ENCODE assay signal across 10 cellular contexts in genomic region chr5:110414360-110414759, GRCh38.
DNase-seq lines count a peak whose midpoint lies in the region; ATAC-seq, FAIRE-seq and TF ChIP-seq lines count a peak whose summit lies in the region.
"Had no signal": no experiment of that assay in that cellular context is flagged by ENCODE, and none has a peak within 500 bp of the region (broad histone marks: within the 10 kb centered on the region; RNA-seq: fewer than 3 reads in every experiment).

No MANE protein-coding gene starts in this region.

- POLR2A ChIA-PET in CD8-positive, alpha-beta T cell (lab: Charles Lee) = no interaction called here
- POLR2A ChIA-PET in HepG2 (lab: Yijun Ruan, JAX) = no interaction called here

- H3K9ac ChIP-seq in HepG2 (ENCODE audit: insufficient read depth, low read depth, low read length) = no peak overlapping the region

- no peak for TF ChIP-seq POLR2A in HepG2 (IDR thresholded peaks at IDR 0.05; ENCODE audit: insufficient read depth in 1 of 2, low read depth in 2 of 2, low read length in 2 of 2)

- BruUV-seq in HepG2 (replicated peaks; lab: Mats Ljungman, UMichigan) = no TSS peak

- no peak overlapping the region for H3K27ac Mint-ChIP-seq in CD8-positive, alpha-beta T cell
- H3K27ac Mint-ChIP-seq in mesothelial cell of epicardium = no peak overlapping the region
- no peak overlapping the region for H3K27ac Mint-ChIP-seq in stimulated activated effector memory CD8-positive, alpha-beta T cell treated with anti-CD3 and anti-CD28 coated beads, Interleukin-12 subunit alpha, Interleukin-12 subunit beta, amount 100 ng/mL, for 72 hours

- H3K4me1 ChIP-seq in CD8-positive, alpha-beta T cell (ENCODE audit: insufficient read depth, low read length) = no peaks in the 10 kb centered on the region
- no peaks in the 10 kb centered on the region for H3K4me1 ChIP-seq in HepG2 (ENCODE audit: insufficient read depth, low read length)

- H2AFZ ChIP-seq in HepG2 (ENCODE audit: low read length) = no peak overlapping the region

- no peaks in the 10 kb centered on the region for H3K79me2 ChIP-seq in HepG2 (ENCODE audit: insufficient read depth, low read length)

- TF ChIP-seq RAD21 in HepG2 (CRISPR knock-in tag; IDR thresholded peaks at IDR 0.05) = no peak

- 15% methylated on average over 2 of the region's 2 CpGs for WGBS in HepG2 (ENCODE audit: low lambda C conversion rate)

- no peak for DNase-seq in CD8-positive, alpha-beta T cell
- DNase-seq in HepG2 (ENCODE audit: low spot score) (peak; percentile 8), NCI-H2227 (lab: John Stamatoyannopoulos, UW; ENCODE audit: unreplicated experiment) (no peak), mesothelial cell of epicardium (ENCODE audit: low spot score in 2 of 2, unreplicated experiment in 2 of 2) (no peak), GM19240 (ENCODE audit: insufficient read length, low spot score) (no peak)
- DNase-seq in stimulated activated effector memory CD8-positive, alpha-beta T cell treated with anti-CD3 and anti-CD28 coated beads, Interleukin-12 subunit alpha, Interleukin-12 subunit beta, amount 100 ng/mL, for 72 hours (ENCODE audit: low spot score in 2 of 2) = no peak
- DNase-seq: activated T-cell treated with anti-CD3 and anti-CD28 coated beads, Interleukin-2, amount 50 U/mL, for 48 hours; NCI-H2081 treated with DMSO at 0.1 percent for 48 hours had no signal

- H3K36me3 Mint-ChIP-seq in CD8-positive, alpha-beta T cell = no peaks in the 10 kb centered on the region
- H3K36me3 Mint-ChIP-seq in mesothelial cell of epicardium = no peaks in the 10 kb centered on the region
- no peaks in the 10 kb centered on the region for H3K36me3 Mint-ChIP-seq in stimulated activated effector memory CD8-positive, alpha-beta T cell treated with anti-CD3 and anti-CD28 coated beads, Interleukin-12 subunit alpha, Interleukin-12 subunit beta, amount 100 ng/mL, for 72 hours

- no peaks in the 10 kb centered on the region for H3K27me3 Mint-ChIP-seq in CD8-positive, alpha-beta T cell (ENCODE audit: low read depth)
- H3K27me3 Mint-ChIP-seq in mesothelial cell of epicardium (ENCODE audit: low read depth) = peaks cover 3% of the 10 kb centered on the region

- CTCF ChIA-PET in CD8-positive, alpha-beta T cell (lab: Charles Lee) = interaction anchor here (0.7 to 1.3 kb wide), 2 partner anchors 13 to 713 kb away, joined by 3 read pairs; no protein-coding TSS in a partner anchor
- CTCF ChIA-PET in HepG2 (lab: Yijun Ruan, JAX; ENCODE audit: low intra/inter-chr PET ratio, low total read pairs) = no interaction called here

- TF ChIP-seq CTCF in CD8-positive, alpha-beta T cell (IDR thresholded peaks at IDR 0.05) = peak; percentile 18
- TF ChIP-seq CTCF in HepG2 (CRISPR knock-in tag; IDR thresholded peaks at IDR 0.05) (peak; percentile 20; the same call in 1 of the 2 replicates), mesothelial cell of epicardium (IDR thresholded peaks at IDR 0.05; ENCODE audit: unreplicated experiment) (no peak)

- intact Hi-C loops in CD8-positive, alpha-beta T cell (cut with DNase I, micrococcal nuclease) = loop anchor here (2.0 to 10.0 kb wide), 2 partner anchors 726 to 830 kb away; partner anchors contain the start of gene MAN2A1 (in 1 of the 2)
- intact Hi-C loops in HepG2 (cut with micrococcal nuclease; ENCODE audit: unreplicated experiment) = loop anchor here (10.0 kb wide), 1 partner anchor 370 kb away; no protein-coding TSS in a partner anchor

- H3K27me3 ChIP-seq in CD8-positive, alpha-beta T cell (ENCODE audit: insufficient read depth, low read length) = no peaks in the 10 kb centered on the region
- H3K27me3 ChIP-seq in HepG2 (ENCODE audit: control insufficient read depth in 1 of 2, insufficient read depth in 2 of 2, low read length in 2 of 2) = no peaks in the 10 kb centered on the region

- H4K20me1 ChIP-seq in HepG2 (ENCODE audit: insufficient read depth, low read length) = no peaks in the 10 kb centered on the region

- ATAC-seq in CD8-positive, alpha-beta T cell = no peak
- ATAC-seq in GM21526 (IDR thresholded peaks at IDR 0.05; ENCODE audit: low FRiP score, unreplicated experiment) (peak; percentile 66), SK-N-SH treated with all-trans-retinoic acid at 6 μM for 48 hours (peak; percentile 62), HepG2 (no peak)
- ATAC-seq in stimulated activated effector memory CD8-positive, alpha-beta T cell treated with anti-CD3 and anti-CD28 coated beads, Interleukin-12 subunit alpha, Interleukin-12 subunit beta, amount 100 ng/mL, for 72 hours = no peak

- no peaks in the 10 kb centered on the region for H3K36me3 ChIP-seq in CD8-positive, alpha-beta T cell (ENCODE audit: insufficient read depth, low read length)
- H3K36me3 ChIP-seq in HepG2 (replicated peaks in 1 of 2; ENCODE audit: control insufficient read depth in 1 of 2, insufficient read depth in 2 of 2, low read length in 2 of 2) = no peaks in the 10 kb centered on the region

- H3K27ac ChIP-seq in CD8-positive, alpha-beta T cell (ENCODE audit: low read depth, low read length) = no peak overlapping the region
- H3K27ac ChIP-seq in HepG2 (ENCODE audit: extremely low read length, insufficient read depth, low read length) = no peak overlapping the region

- H3K4me1 Mint-ChIP-seq in CD8-positive, alpha-beta T cell (ENCODE audit: low read depth) = peaks cover 4% of the 10 kb centered on the region
- H3K4me1 Mint-ChIP-seq in mesothelial cell of epicardium = no peaks in the 10 kb centered on the region
- H3K4me1 Mint-ChIP-seq in stimulated activated effector memory CD8-positive, alpha-beta T cell treated with anti-CD3 and anti-CD28 coated beads, Interleukin-12 subunit alpha, Interleukin-12 subunit beta, amount 100 ng/mL, for 72 hours = no peaks in the 10 kb centered on the region

- FAIRE-seq in HepG2 (lab: Jason Lieb, UNC) = no peak

- no peak for TF ChIP-seq EP300 in HepG2 (IDR thresholded peaks at IDR 0.05; ENCODE audit: low read depth in 2 of 2, low read length in 2 of 2)
- no peak for TF ChIP-seq EP300 in HepG2 (CRISPR knock-in tag; IDR thresholded peaks at IDR 0.05; ENCODE audit: borderline replicate concordance)

- H3K4me2 ChIP-seq in HepG2 (ENCODE audit: low read depth, low read length) = no peak overlapping the region

- H3K4me3 Mint-ChIP-seq in CD8-positive, alpha-beta T cell = no peak overlapping the region
- no peak overlapping the region for H3K4me3 Mint-ChIP-seq in mesothelial cell of epicardium
- no peak overlapping the region for H3K4me3 Mint-ChIP-seq in stimulated activated effector memory CD8-positive, alpha-beta T cell treated with anti-CD3 and anti-CD28 coated beads, Interleukin-12 subunit alpha, Interleukin-12 subunit beta, amount 100 ng/mL, for 72 hours

- in situ Hi-C loops in HepG2 (cut with HindIII; ENCODE audit: extremely low pct_ligation_motif_present, low pct_unique_long_range_greater_than_20kb) = no loop called here

- H3K9me3 Mint-ChIP-seq in CD8-positive, alpha-beta T cell = no peaks in the 10 kb centered on the region
- no peaks in the 10 kb centered on the region for H3K9me3 Mint-ChIP-seq in mesothelial cell of epicardium
- no peaks in the 10 kb centered on the region for H3K9me3 Mint-ChIP-seq in stimulated activated effector memory CD8-positive, alpha-beta T cell treated with anti-CD3 and anti-CD28 coated beads, Interleukin-12 subunit alpha, Interleukin-12 subunit beta, amount 100 ng/mL, for 72 hours

- H3K4me3 ChIP-seq in CD8-positive, alpha-beta T cell (ENCODE audit: low read depth, low read length) = no peak overlapping the region
- H3K4me3 ChIP-seq in HepG2 (replicated peaks in 1 of 3; ENCODE audit: insufficient read depth in 1 of 3, low read depth in 2 of 3, low read length in 3 of 3) = no peak overlapping the region

- H3K9me3 ChIP-seq in CD8-positive, alpha-beta T cell (ENCODE audit: low read length) = no peaks in the 10 kb centered on the region
- no peaks in the 10 kb centered on the region for H3K9me3 ChIP-seq in HepG2 (ENCODE audit: low read length)

TF ChIP-seq in SK-N-SH treated with all-trans-retinoic acid at 6 μM for 48 hours, 23 proteins besides CTCF, POLR2A, EP300 and RAD21:
- no peak for TF ChIP-seq TOX (CRISPR knock-in tag; IDR thresholded peaks at IDR 0.05; ENCODE audit: borderline replicate concordance)

TF ChIP-seq in HepG2, 621 proteins besides CTCF, POLR2A, EP300 and RAD21:
- TF ChIP-seq, protein P1, sequence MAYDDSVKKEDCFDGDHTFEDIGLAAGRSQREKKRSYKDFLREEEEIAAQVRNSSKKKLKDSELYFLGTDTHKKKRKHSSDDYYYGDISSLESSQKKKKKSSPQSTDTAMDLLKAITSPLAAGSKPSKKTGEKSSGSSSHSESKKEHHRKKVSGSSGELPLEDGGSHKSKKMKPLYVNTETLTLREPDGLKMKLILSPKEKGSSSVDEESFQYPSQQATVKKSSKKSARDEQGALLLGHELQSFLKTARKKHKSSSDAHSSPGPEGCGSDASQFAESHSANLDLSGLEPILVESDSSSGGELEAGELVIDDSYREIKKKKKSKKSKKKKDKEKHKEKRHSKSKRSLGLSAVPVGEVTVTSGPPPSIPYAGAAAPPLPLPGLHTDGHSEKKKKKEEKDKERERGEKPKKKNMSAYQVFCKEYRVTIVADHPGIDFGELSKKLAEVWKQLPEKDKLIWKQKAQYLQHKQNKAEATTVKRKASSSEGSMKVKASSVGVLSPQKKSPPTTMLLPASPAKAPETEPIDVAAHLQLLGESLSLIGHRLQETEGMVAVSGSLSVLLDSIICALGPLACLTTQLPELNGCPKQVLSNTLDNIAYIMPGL (CRISPR knock-in tag; IDR thresholded peaks at IDR 0.05; ENCODE audit: borderline replicate concordance in 1 of 2, low read depth in 1 of 2) = no peak
- peak; percentile 48 for TF ChIP-seq STAG1 (CRISPR knock-in tag; IDR thresholded peaks at IDR 0.05)

Comparison
In these comparisons a context has a peak if more than half of its experiments do, and no peak if none do; other contexts are left out.
1. ATAC-seq: peak in GM21526 (single experiment) and SK-N-SH treated with all-trans-retinoic acid at 6 μM for 48 hours (single experiment); none in CD8-positive, alpha-beta T cell (single experiment), HepG2 (single experiment) and stimulated activated effector memory CD8-positive, alpha-beta T cell treated with anti-CD3 and anti-CD28 coated beads, Interleukin-12 subunit alpha, Interleukin-12 subunit beta, amount 100 ng/mL, for 72 hours (single experiment).